ENCODE assay signal across 8 cellular contexts in the genomic region with DNA sequence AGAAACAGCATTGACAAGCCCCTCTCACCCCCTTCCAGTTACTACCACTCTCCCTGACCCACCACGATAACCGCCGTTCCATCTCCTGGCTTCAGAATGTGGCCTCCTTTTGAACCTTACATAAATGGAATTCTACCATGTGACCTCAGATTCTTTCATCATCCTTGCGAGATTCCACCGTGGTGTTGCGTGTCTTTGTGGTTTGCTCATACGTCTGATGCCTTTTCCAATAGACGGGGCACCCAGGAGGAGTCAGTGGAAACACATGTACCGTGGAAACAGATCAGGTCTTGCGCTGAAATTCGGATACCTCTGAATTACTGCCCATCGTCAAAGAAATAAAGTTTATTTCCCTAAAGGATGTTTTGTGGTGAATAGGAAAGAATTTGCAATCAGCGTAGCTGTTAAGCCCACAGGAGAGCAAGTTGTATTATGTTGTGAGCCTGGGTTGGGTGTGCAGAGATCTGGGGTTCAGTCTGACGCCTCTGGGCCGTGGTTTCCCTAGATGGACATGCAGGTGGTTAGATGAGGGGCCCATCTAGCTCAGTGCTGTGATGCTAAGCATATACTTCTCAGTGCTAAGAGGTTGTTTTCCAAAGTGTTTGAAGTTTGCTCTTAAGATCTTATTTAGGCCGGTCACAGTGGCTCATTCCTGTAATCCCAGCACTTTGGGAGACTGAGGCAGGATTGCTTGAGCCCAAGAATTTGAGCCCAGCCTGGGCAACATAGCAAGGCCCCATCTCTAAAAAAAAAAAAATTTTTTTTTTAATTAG. TPM values are rescaled to one million over a fixed set of nuclear protein-coding genes. Genes with fewer than 3 reads are reported as not detected.
DNase-seq lines count a peak whose midpoint lies in the region; ATAC-seq and TF ChIP-seq lines count a peak whose summit lies in the region.

No MANE protein-coding gene starts in this region.

- peaks cover 19% of the 10 kb centered on the region for H3K4me1 ChIP-seq in GM23338 (ENCODE audit: insufficient read depth)
- H3K4me1 ChIP-seq in left ventricle myocardium inferior: peaks cover 65% of the 10 kb centered on the region
- H3K4me1 ChIP-seq in mucosa of descending colon (ENCODE audit: low read depth): peaks cover 32% of the 10 kb centered on the region

- peak overlapping the region; percentile 43 for H3K27ac Mint-ChIP-seq in GM23338

- H3K36me3 ChIP-seq in GM23338 (ENCODE audit: insufficient read depth) (no peaks in the 10 kb centered on the region), left ventricle myocardium inferior (no peaks in the 10 kb centered on the region), mucosa of descending colon (ENCODE audit: low read depth) (no peaks in the 10 kb centered on the region)

- H3K9me2 ChIP-seq in GM23338 (ENCODE audit: insufficient read depth): no peaks in the 10 kb centered on the region

- no peak overlapping the region for H2AFZ ChIP-seq in GM23338

- H3F3A ChIP-seq in GM23338 (replicated peaks; ENCODE audit: low read depth): no peaks in the 10 kb centered on the region; the same call in 1 of the 2 replicates

- H3K9me3 ChIP-seq in left ventricle myocardium inferior (replicated peaks) (no peaks in the 10 kb centered on the region), mucosa of descending colon (no peaks in the 10 kb centered on the region)

- peaks cover 14% of the 10 kb centered on the region for H4K20me1 ChIP-seq in GM23338 (replicated peaks; ENCODE audit: insufficient read depth)

- ATAC-seq in GM23338 (no peak), GM18502 (IDR thresholded peaks at IDR 0.05; ENCODE audit: poor library complexity, unreplicated experiment) (no peak), mucosa of descending colon (no peak), GM21529 (IDR thresholded peaks at IDR 0.05; ENCODE audit: unreplicated experiment) (no peak)

- H3K27me3 Mint-ChIP-seq in GM23338 (ENCODE audit: insufficient read depth, low read depth, poor library complexity): peaks cover 18% of the 10 kb centered on the region

- H3K27ac ChIP-seq in GM23338 (ENCODE audit: low read depth): peak overlapping the region; percentile 55
- H3K27ac ChIP-seq in left ventricle myocardium inferior (replicated peaks): peak overlapping the region; percentile 98

- H3K4me2 ChIP-seq in GM23338: no peak overlapping the region

- no peaks in the 10 kb centered on the region for H3K36me3 Mint-ChIP-seq in GM23338 (ENCODE audit: low read depth)

- peaks cover 27% of the 10 kb centered on the region for H3K4me1 Mint-ChIP-seq in GM23338

- H3K9me3 Mint-ChIP-seq in GM23338: no peaks in the 10 kb centered on the region

- no peak overlapping the region for H3K4me3 Mint-ChIP-seq in GM23338

- TF ChIP-seq CTCF in GM23338 (conservative IDR thresholded peaks at IDR 0.05; ENCODE audit: low read depth in 2 of 2): no peak
- TF ChIP-seq CTCF in left ventricle myocardium inferior (IDR thresholded peaks at IDR 0.05; ENCODE audit: borderline replicate concordance): no peak
- TF ChIP-seq CTCF in mucosa of descending colon (IDR thresholded peaks at IDR 0.05): no peak

- H3K4me3 ChIP-seq in GM23338 (no peak overlapping the region), left ventricle myocardium inferior (no peak overlapping the region), mucosa of descending colon (no peak overlapping the region)

- no peaks in the 10 kb centered on the region for H3K27me3 ChIP-seq in GM23338 (ENCODE audit: insufficient read depth)
- no peaks in the 10 kb centered on the region for H3K27me3 ChIP-seq in left ventricle myocardium inferior (ENCODE audit: low read depth)

- H3K79me2 ChIP-seq in GM23338 (replicated peaks; ENCODE audit: insufficient read depth): peaks cover 78% of the 10 kb centered on the region

- intact Hi-C loops in left ventricle myocardium inferior (cut with micrococcal nuclease) (no loop called here), mucosa of descending colon (cut with DNase I, micrococcal nuclease) (no loop called here)

- DNase-seq in GM23338 (ENCODE audit: low spot score) (no peak), SKM-1 (lab: John Stamatoyannopoulos, UW; ENCODE audit: unreplicated experiment) (peak; percentile 84), left ventricle myocardium inferior (no peak), smooth muscle cell of the brain vasculature (ENCODE audit: low read depth, low spot score) (peak; percentile 26), pons (ENCODE audit: low spot score) (no peak), mucosa of descending colon (no peak)

TF ChIP-seq in GM23338, 12 proteins besides CTCF, POLR2A, EP300 and RAD21 (continues in another document):
- TF ChIP-seq, protein P1, sequence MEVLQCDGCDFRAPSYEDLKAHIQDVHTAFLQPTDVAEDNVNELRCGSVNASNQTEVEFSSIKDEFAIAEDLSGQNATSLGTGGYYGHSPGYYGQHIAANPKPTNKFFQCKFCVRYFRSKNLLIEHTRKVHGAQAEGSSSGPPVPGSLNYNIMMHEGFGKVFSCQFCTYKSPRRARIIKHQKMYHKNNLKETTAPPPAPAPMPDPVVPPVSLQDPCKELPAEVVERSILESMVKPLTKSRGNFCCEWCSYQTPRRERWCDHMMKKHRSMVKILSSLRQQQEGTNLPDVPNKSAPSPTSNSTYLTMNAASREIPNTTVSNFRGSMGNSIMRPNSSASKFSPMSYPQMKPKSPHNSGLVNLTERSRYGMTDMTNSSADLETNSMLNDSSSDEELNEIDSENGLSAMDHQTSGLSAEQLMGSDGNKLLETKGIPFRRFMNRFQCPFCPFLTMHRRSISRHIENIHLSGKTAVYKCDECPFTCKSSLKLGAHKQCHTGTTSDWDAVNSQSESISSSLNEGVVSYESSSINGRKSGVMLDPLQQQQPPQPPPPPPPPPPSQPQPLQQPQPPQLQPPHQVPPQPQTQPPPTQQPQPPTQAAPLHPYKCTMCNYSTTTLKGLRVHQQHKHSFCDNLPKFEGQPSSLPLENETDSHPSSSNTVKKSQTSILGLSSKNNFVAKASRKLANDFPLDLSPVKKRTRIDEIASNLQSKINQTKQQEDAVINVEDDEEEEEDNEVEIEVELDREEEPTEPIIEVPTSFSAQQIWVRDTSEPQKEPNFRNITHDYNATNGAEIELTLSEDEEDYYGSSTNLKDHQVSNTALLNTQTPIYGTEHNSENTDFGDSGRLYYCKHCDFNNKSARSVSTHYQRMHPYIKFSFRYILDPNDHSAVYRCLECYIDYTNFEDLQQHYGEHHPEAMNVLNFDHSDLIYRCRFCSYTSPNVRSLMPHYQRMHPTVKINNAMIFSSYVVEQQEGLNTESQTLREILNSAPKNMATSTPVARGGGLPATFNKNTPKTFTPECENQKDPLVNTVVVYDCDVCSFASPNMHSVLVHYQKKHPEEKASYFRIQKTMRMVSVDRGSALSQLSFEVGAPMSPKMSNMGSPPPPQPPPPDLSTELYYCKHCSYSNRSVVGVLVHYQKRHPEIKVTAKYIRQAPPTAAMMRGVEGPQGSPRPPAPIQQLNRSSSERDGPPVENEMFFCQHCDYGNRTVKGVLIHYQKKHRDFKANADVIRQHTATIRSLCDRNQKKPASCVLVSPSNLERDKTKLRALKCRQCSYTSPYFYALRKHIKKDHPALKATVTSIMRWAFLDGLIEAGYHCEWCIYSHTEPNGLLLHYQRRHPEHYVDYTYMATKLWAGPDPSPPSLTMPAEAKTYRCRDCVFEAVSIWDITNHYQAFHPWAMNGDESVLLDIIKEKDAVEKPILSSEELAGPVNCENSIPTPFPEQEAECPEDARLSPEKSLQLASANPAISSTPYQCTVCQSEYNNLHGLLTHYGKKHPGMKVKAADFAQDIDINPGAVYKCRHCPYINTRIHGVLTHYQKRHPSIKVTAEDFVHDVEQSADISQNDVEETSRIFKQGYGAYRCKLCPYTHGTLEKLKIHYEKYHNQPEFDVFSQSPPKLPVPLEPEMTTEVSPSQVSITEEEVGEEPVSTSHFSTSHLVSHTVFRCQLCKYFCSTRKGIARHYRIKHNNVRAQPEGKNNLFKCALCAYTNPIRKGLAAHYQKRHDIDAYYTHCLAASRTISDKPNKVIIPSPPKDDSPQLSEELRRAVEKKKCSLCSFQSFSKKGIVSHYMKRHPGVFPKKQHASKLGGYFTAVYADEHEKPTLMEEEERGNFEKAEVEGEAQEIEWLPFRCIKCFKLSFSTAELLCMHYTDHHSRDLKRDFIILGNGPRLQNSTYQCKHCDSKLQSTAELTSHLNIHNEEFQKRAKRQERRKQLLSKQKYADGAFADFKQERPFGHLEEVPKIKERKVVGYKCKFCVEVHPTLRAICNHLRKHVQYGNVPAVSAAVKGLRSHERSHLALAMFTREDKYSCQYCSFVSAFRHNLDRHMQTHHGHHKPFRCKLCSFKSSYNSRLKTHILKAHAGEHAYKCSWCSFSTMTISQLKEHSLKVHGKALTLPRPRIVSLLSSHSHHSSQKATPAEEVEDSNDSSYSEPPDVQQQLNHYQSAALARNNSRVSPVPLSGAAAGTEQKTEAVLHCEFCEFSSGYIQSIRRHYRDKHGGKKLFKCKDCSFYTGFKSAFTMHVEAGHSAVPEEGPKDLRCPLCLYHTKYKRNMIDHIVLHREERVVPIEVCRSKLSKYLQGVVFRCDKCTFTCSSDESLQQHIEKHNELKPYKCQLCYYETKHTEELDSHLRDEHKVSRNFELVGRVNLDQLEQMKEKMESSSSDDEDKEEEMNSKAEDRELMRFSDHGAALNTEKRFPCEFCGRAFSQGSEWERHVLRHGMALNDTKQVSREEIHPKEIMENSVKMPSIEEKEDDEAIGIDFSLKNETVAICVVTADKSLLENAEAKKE (CRISPR knock-in tag; IDR thresholded peaks at IDR 0.05): no peak
- no peak for TF ChIP-seq NANOG (IDR thresholded peaks at IDR 0.05; ENCODE audit: borderline replicate concordance)

RNA-seq across cellular contexts. Expression of a gene that starts 29.1 kb away (rescaled TPM):
- total RNA-seq in GM23338 (2014; rRNA removed; shearing (Covaris generic)): 21.9 and 28.7 TPM in 2 replicates
- 37.1 and 40.9 TPM in 2 replicates for polyA plus RNA-seq in GM23338 (2016; fragmentation: Nextera tagmentation; extraction: Ambion mirVana)
- total RNA-seq in left ventricle myocardium inferior: 15.8 TPM
- 10 to 100 TPM; 10.5 to 30.7 (median 12.7) TPM for total RNA-seq in mucosa of descending colon

Comparison
In these comparisons a context has a peak if more than half of its experiments do, and no peak if none do; other contexts are left out.
1. DNase-seq: peak in SKM-1 (single experiment) and smooth muscle cell of the brain vasculature (single experiment); none in GM23338 (single experiment), left ventricle myocardium inferior (single experiment), pons (single experiment) and mucosa of descending colon (0 of 3).